In genomic region chr16:77894054-77894632, GRCh38 we compare ENCODE assay signal across 14 cellular contexts.
A peak's percentile ranks its signal among the peaks of the same experiment; 100 is the strongest.
DNase-seq lines count a peak whose midpoint lies in the region; ATAC-seq and TF ChIP-seq lines count a peak whose summit lies in the region.
"Had no signal": no experiment of that assay in that cellular context is flagged by ENCODE, and none has a peak within 500 bp of the region (broad histone marks: within the 10 kb centered on the region; RNA-seq: fewer than 3 reads in every experiment).

No MANE protein-coding gene starts in this region.

- TF ChIP-seq CTCF in right atrium auricular region (IDR thresholded peaks at IDR 0.05) (no peak), RWPE2 (IDR thresholded peaks at IDR 0.05; ENCODE audit: poor library complexity, severe bottlenecking) (peak; percentile 4), left ventricle myocardium inferior (IDR thresholded peaks at IDR 0.05; ENCODE audit: borderline replicate concordance) (no peak), PC-9 (conservative IDR thresholded peaks at IDR 0.05) (no peak)

- peaks cover 0 to 13% of the 10 kb centered on the region in 2 donors for H3K4me1 ChIP-seq in right atrium auricular region
- H3K4me1 ChIP-seq in RWPE2 (ENCODE audit: insufficient read depth, poor library complexity, severe bottlenecking): no peaks in the 10 kb centered on the region
- H3K4me1 ChIP-seq in left ventricle myocardium inferior: peaks cover 28% of the 10 kb centered on the region
- peaks cover 10 to 14% of the 10 kb centered on the region in 2 donors for H3K4me1 ChIP-seq in neuronal stem cell (ENCODE audit: control insufficient read depth in 2 of 2, insufficient read depth in 1 of 2, low read depth in 1 of 2, low read length in 2 of 2)
- H3K4me1 ChIP-seq in PC-9 (replicated peaks; ENCODE audit: insufficient read depth): no peaks in the 10 kb centered on the region
- H3K4me1 ChIP-seq: HAP-1 had no signal

- H3K4me2 ChIP-seq in neuronal stem cell (ENCODE audit: insufficient read depth, low read length, poor library complexity, severe bottlenecking) (no peak overlapping the region), PC-9 (no peak overlapping the region)

- DNase-seq in Right ventricle myocardium inferior (ENCODE audit: missing footprints): no peak
- no peak for DNase-seq in right atrium auricular region (ENCODE audit: low spot score)
- DNase-seq in RWPE2 (ENCODE audit: low spot score): no peak
- peak; percentile 40 for DNase-seq in left ventricle myocardium inferior
- DNase-seq in neuronal stem cell (ENCODE audit: low spot score): no peak
- DNase-seq in PC-9: no peak
- no peak for DNase-seq in NCI-H524 treated with DMSO at 0.1 percent for 48 hours (lab: John Stamatoyannopoulos, UW)
- DNase-seq: CD8-positive, alpha-beta T cell; COR-L47; DND-41; GDM1 had no signal

- H3K27ac ChIP-seq in right atrium auricular region (no peak overlapping the region), RWPE2 (ENCODE audit: poor library complexity, severe bottlenecking) (no peak overlapping the region), left ventricle myocardium inferior (replicated peaks) (peak overlapping the region; percentile 50), neuronal stem cell (replicated peaks; ENCODE audit: low read length) (no peak overlapping the region), PC-9 (no peak overlapping the region)
- H3K27ac ChIP-seq: 22Rv1 had no signal

- H3K9me3 ChIP-seq in right atrium auricular region (no peaks in the 10 kb centered on the region), RWPE2 (ENCODE audit: severe bottlenecking) (no peaks in the 10 kb centered on the region), left ventricle myocardium inferior (replicated peaks) (no peaks in the 10 kb centered on the region), neuronal stem cell (replicated peaks in 1 of 2; ENCODE audit: control insufficient read depth in 2 of 2, insufficient read depth in 1 of 2, low read depth in 1 of 2, low read length in 2 of 2) (no peaks in the 10 kb centered on the region), PC-9 (ENCODE audit: insufficient read depth, low read depth) (no peaks in the 10 kb centered on the region)
- H3K9me3 ChIP-seq: HAP-1 had no signal

- H2BK15ac ChIP-seq in neuronal stem cell (ENCODE audit: low read length): no peak overlapping the region

- no TSS peak for BruUV-seq in PC-9 (replicated peaks; lab: Mats Ljungman, UMichigan)

- no peaks in the 10 kb centered on the region for H3K9me2 ChIP-seq in PC-9 (ENCODE audit: insufficient read depth)

- no peaks in the 10 kb centered on the region for H3F3A ChIP-seq in PC-9 (ENCODE audit: insufficient read depth, low read depth)

- no peak overlapping the region for H2BK12ac ChIP-seq in neuronal stem cell (ENCODE audit: low read length)

- CTCF ChIA-PET in PC-9 (lab: Charles Lee): no interaction called here

- POLR2A ChIA-PET in PC-9 (lab: Charles Lee; ENCODE audit: unreplicated experiment): no interaction called here

- peak overlapping the region; percentile 30 for H4K91ac ChIP-seq in neuronal stem cell (ENCODE audit: low read depth, low read length, poor library complexity)

- peak; percentile 63 for ATAC-seq in Right ventricle myocardium inferior
- ATAC-seq in RWPE2 (ENCODE audit: low read depth): no peak
- no peak for ATAC-seq in HG02763 (IDR thresholded peaks at IDR 0.05; ENCODE audit: unreplicated experiment)
- ATAC-seq: CD8-positive, alpha-beta T cell had no signal

- no peaks in the 10 kb centered on the region for H3K79me2 ChIP-seq in PC-9 (ENCODE audit: low read depth)

- H3K36me3 ChIP-seq in right atrium auricular region (no peaks in the 10 kb centered on the region), RWPE2 (ENCODE audit: low read depth) (no peaks in the 10 kb centered on the region), left ventricle myocardium inferior (no peaks in the 10 kb centered on the region), neuronal stem cell (replicated peaks in 1 of 2; ENCODE audit: control insufficient read depth in 2 of 2, insufficient read depth in 2 of 2, low read length in 2 of 2) (no peaks in the 10 kb centered on the region), PC-9 (ENCODE audit: low read depth) (no peaks in the 10 kb centered on the region)
- H3K36me3 ChIP-seq: HAP-1 had no signal

- no peak overlapping the region for H2BK5ac ChIP-seq in neuronal stem cell (ENCODE audit: low read length)

- no peak overlapping the region for H4K8ac ChIP-seq in neuronal stem cell (ENCODE audit: low read depth, low read length)

- H3K14ac ChIP-seq in neuronal stem cell (ENCODE audit: low read length): peak overlapping the region; percentile 15

- H3K27me3 ChIP-seq in right atrium auricular region (no peaks in the 10 kb centered on the region), RWPE2 (ENCODE audit: insufficient read depth, poor library complexity, severe bottlenecking) (peaks cover under 1% of the 10 kb centered on the region), left ventricle myocardium inferior (ENCODE audit: low read depth) (no peaks in the 10 kb centered on the region), neuronal stem cell (ENCODE audit: control insufficient read depth in 3 of 3, insufficient read depth in 3 of 3, low read depth in 1 of 3, low read length in 3 of 3) (no peaks in the 10 kb centered on the region), PC-9 (ENCODE audit: insufficient read depth, low read depth) (peaks cover 23% of the 10 kb centered on the region)

- no peak overlapping the region for H2BK120ac ChIP-seq in neuronal stem cell (ENCODE audit: low read depth, low read length)

- no peaks in the 10 kb centered on the region for H3K79me1 ChIP-seq in neuronal stem cell (ENCODE audit: low read depth, low read length)

- H3K23ac ChIP-seq in neuronal stem cell (ENCODE audit: low read depth, low read length, poor library complexity): no peak overlapping the region

- H3K4me3 ChIP-seq in right atrium auricular region (no peak overlapping the region), RWPE2 (ENCODE audit: severe bottlenecking) (no peak overlapping the region), left ventricle myocardium inferior (no peak overlapping the region), neuronal stem cell (ENCODE audit: low read length in 2 of 2) (no peak overlapping the region), PC-9 (no peak overlapping the region)
- H3K4me3 ChIP-seq: HAP-1 had no signal

- H2AFZ ChIP-seq in neuronal stem cell (ENCODE audit: low read length) (no peak overlapping the region), PC-9 (no peak overlapping the region)

- no peak overlapping the region for H2AK5ac ChIP-seq in neuronal stem cell (ENCODE audit: low read depth, low read length)

- intact Hi-C loops in Right ventricle myocardium inferior (cut with DNase I): no loop called here
- intact Hi-C loops in left ventricle myocardium inferior (cut with micrococcal nuclease): no loop called here
- intact Hi-C loops in PC-9 (cut with micrococcal nuclease; ENCODE audit: unreplicated experiment): no loop called here

- no peaks in the 10 kb centered on the region for H4K20me1 ChIP-seq in PC-9 (ENCODE audit: insufficient read depth)

- no peak overlapping the region for H3K4ac ChIP-seq in neuronal stem cell (ENCODE audit: low read length)

- H3K9ac ChIP-seq in neuronal stem cell (ENCODE audit: low read depth, low read length, poor library complexity): no peak overlapping the region

- H3K18ac ChIP-seq in neuronal stem cell (ENCODE audit: low read length): no peak overlapping the region

- no CpG with 5 or more reads among the region's 8 CpGs for WGBS in neuronal stem cell (ENCODE audit: extremely low coverage in 2 of 2, insufficient read length in 2 of 2, insufficient replicate concordance in 1 of 2), 2 donors
